17 cellular contexts compared by ENCODE assay signal in the genomic region with DNA sequence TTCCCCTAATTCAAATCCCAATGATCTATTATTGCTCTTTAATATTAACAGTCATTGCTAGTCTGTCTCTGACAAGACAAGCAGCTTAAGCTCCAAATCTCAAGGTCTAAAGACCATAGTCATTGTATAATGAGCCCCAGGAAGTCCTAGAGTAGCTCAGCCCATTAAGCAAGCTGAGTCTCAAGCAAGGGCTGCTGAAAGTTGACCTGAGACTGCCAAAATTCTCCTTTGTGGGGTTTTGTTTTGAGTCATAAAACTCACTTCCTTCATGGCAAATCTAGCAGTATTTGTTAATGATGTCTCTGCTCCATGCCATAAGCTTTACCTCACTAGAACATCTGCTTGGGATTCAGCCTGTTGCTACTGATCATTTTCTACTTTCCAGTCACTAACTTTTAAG.
"Had no signal": no experiment of that assay in that cellular context is flagged by ENCODE, and none has a peak within 500 bp of the region (broad histone marks: within the 10 kb centered on the region; RNA-seq: fewer than 3 reads in every experiment).

No MANE protein-coding gene starts in this region.

- DNase-seq: activated B cell treated with CpG ODN at 0.5 μM for 24 hours; activated CD4-positive, alpha-beta T cell treated with anti-CD3 and anti-CD28 coated beads, Interleukin-2, amount 50 U/mL, for 1 hour; activated naive CD4-positive, alpha-beta T cell treated with anti-CD3 and anti-CD28 coated beads, Interleukin-2, amount 50 U/mL, for 16 hours; adrenal gland; caudate nucleus; effector CD8-positive, alpha-beta T cell; gastrocnemius medialis; heart right ventricle; mammary epithelial cell; spleen; stimulated activated CD4-positive, alpha-beta T cell treated with anti-CD3 and anti-CD28 coated beads, Interleukin-1b, Interleukin-23, amount 100 ng/mL, for 48 hours; transverse colon had no signal

- H3K27me3 ChIP-seq: adrenal gland, gastrocnemius medialis, heart right ventricle, spleen, transverse colon had no signal

- H3K27ac ChIP-seq: adrenal gland, coronary artery, gastrocnemius medialis, heart right ventricle, spleen, transverse colon had no signal

- H3K4me3 ChIP-seq: adrenal gland, coronary artery, gastrocnemius medialis, heart right ventricle, spleen, transverse colon had no signal

- H3K4me1 ChIP-seq: adrenal gland, gastrocnemius medialis, heart right ventricle, spleen, transverse colon had no signal

- H3K36me3 ChIP-seq: adrenal gland, gastrocnemius medialis, heart right ventricle, spleen, transverse colon had no signal

- ATAC-seq: gastrocnemius medialis; heart right ventricle; left lobe of liver; sciatic nerve; stimulated activated memory B cell treated with anti-CD40 and anti-IgM and Interleukin-4, amounts not matched to agents 10 μg/mL and 1 μg/mL and 100 μg/mL, for 72 hours had no signal

- FAIRE-seq: islet of Langerhans had no signal

- H3K9me3 ChIP-seq: adrenal gland, gastrocnemius medialis, heart right ventricle, spleen, transverse colon had no signal
